Comparison of ENCODE assay signal across 15 cellular contexts in the genomic region with DNA sequence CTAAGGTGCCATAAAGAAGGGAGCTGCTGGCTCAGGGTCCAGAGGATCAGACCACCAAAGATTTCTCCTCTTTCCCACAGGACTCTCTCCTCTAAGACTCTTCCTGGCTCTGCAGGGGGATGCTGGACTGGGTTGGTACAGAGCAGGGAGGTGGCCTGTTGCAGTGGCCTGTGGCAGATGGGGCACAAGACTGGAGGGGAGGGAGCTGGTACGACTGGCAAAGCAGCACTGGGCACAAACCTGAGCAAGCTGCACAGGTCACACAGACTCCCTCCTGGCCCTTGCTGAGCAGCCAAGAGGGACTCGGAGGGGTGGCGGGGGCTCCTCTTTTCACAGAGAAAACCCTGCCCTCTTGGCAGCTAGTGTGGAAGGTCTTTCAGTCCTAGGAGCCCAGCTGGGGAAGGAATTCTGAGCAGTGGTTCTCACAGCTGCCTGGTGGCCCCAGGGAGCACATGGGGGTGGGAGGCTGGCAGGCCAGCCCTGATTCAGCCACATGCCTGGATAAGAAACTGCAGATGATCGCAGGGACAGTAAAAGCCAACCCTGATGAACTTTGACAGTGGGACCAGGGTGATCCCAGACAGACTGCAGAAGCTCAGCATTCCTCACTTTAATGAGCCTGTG.
"Had no signal": no experiment of that assay in that cellular context is flagged by ENCODE, and none has a peak within 500 bp of the region (broad histone marks: within the 10 kb centered on the region; RNA-seq: fewer than 3 reads in every experiment).

No MANE protein-coding gene starts in this region.

- H3K27me3 ChIP-seq: breast epithelium, thyroid gland, vagina had no signal

- DNase-seq: activated CD4-positive, alpha-beta T cell treated with anti-CD3 and anti-CD28 coated beads for 36 hours; activated CD8-positive, alpha-beta memory T cell treated with anti-CD3 and anti-CD28 coated beads, Interleukin-2, amount 50 U/mL, for 4 hours; activated CD8-positive, alpha-beta T cell treated with anti-CD3 and anti-CD28 coated beads for 36 hours; activated T-cell treated with anti-CD3 and anti-CD28 coated beads, Interleukin-2, amount 50 U/mL, for 72 hours; dorsolateral prefrontal cortex; foreskin melanocyte; stimulated activated CD4-positive, alpha-beta T cell treated with anti-CD3 and anti-CD28 coated beads, Interleukin-4, amount 100 ng/mL, for 4 hours; stomach; T1000; thyroid gland had no signal

- H3K36me3 Mint-ChIP-seq: natural killer cell treated with Interleukin-12 subunit alpha and Interleukin-12 subunit beta and Interleukin-15 and Interleukin-18, amount 100 ng/mL, for 72 hours had no signal

- H3K4me1 Mint-ChIP-seq: activated CD4-positive, alpha-beta T cell treated with anti-CD3 and anti-CD28 coated beads for 36 hours had no signal

- H3K27ac Mint-ChIP-seq: activated CD4-positive, alpha-beta T cell treated with anti-CD3 and anti-CD28 coated beads for 36 hours; activated CD8-positive, alpha-beta T cell treated with anti-CD3 and anti-CD28 coated beads for 36 hours; activated T-cell treated with anti-CD3 and anti-CD28 coated beads, Interleukin-2, amount 50 U/mL, for 72 hours had no signal

- H3K9me3 ChIP-seq: breast epithelium, mucosa of descending colon, stomach, thyroid gland, vagina had no signal

- H3K9me3 Mint-ChIP-seq: activated CD8-positive, alpha-beta T cell treated with anti-CD3 and anti-CD28 coated beads for 36 hours; activated T-cell treated with anti-CD3 and anti-CD28 coated beads, Interleukin-2, amount 50 U/mL, for 72 hours; natural killer cell treated with Interleukin-12 subunit alpha and Interleukin-12 subunit beta and Interleukin-15 and Interleukin-18, amount 100 ng/mL, for 72 hours had no signal

- H3K4me3 ChIP-seq: breast epithelium, mucosa of descending colon, skin epidermis, stomach, thyroid gland, vagina had no signal

- H3K27ac ChIP-seq: breast epithelium, dorsolateral prefrontal cortex, skin epidermis, stomach, vagina had no signal

- H3K4me1 ChIP-seq: breast epithelium had no signal

- H3K4me3 Mint-ChIP-seq: activated CD4-positive, alpha-beta T cell treated with anti-CD3 and anti-CD28 coated beads for 36 hours; activated CD8-positive, alpha-beta T cell treated with anti-CD3 and anti-CD28 coated beads for 36 hours; activated T-cell treated with anti-CD3 and anti-CD28 coated beads, Interleukin-2, amount 50 U/mL, for 72 hours; natural killer cell treated with Interleukin-12 subunit alpha and Interleukin-12 subunit beta and Interleukin-15 and Interleukin-18, amount 100 ng/mL, for 72 hours had no signal

- H3K36me3 ChIP-seq: breast epithelium, vagina had no signal

- ATAC-seq: activated CD4-positive, alpha-beta T cell treated with anti-CD3 and anti-CD28 coated beads for 36 hours; activated CD8-positive, alpha-beta T cell treated with anti-CD3 and anti-CD28 coated beads for 36 hours; activated T-cell treated with anti-CD3 and anti-CD28 coated beads, Interleukin-2, amount 50 U/mL, for 72 hours; natural killer cell treated with Interleukin-12 subunit alpha and Interleukin-12 subunit beta and Interleukin-15 and Interleukin-18, amount 100 ng/mL, for 72 hours had no signal
